Comparison of ENCODE assay signal across 39 cellular contexts in genomic region chr20:8700756-8701155, GRCh38.
"Had no signal": no experiment of that assay in that cellular context is flagged by ENCODE, and none has a peak within 500 bp of the region (broad histone marks: within the 10 kb centered on the region; RNA-seq: fewer than 3 reads in every experiment).

No MANE protein-coding gene starts in this region.

- H3K36me3 Mint-ChIP-seq: activated naive CD4-positive, alpha-beta T cell treated with anti-CD3 and anti-CD28 coated beads, Interleukin-2, amount 10 ng/mL, durations not matched to agents 7 days and 5 days; activated naive CD4-positive, alpha-beta T cell treated with anti-CD3 and anti-CD28 coated beads, Interleukin-2, amount 50 U/mL, for 24 hours; activated naive CD4-positive, alpha-beta T cell treated with anti-CD3 and anti-CD28 coated beads, Interleukin-2, amount 50 U/mL, for 72 hours; activated naive CD8-positive, alpha-beta T cell; activated naive CD8-positive, alpha-beta T cell treated with anti-CD3 and anti-CD28 coated beads for 36 hours; activated naive CD8-positive, alpha-beta T cell treated with anti-CD3 and anti-CD28 coated beads, Interleukin-2, amount 10 ng/mL, durations not matched to agents 7 days and 5 days had no signal

- H3K36me3 ChIP-seq: adrenal gland, ascending aorta, brain microvascular endothelial cell, breast epithelium, cardiac muscle cell had no signal

- H3K27ac Mint-ChIP-seq: activated naive CD4-positive, alpha-beta T cell treated with anti-CD3 and anti-CD28 coated beads for 36 hours; activated naive CD4-positive, alpha-beta T cell treated with anti-CD3 and anti-CD28 coated beads, Interleukin-2, amount 10 ng/mL, durations not matched to agents 7 days and 5 days; activated naive CD4-positive, alpha-beta T cell treated with anti-CD3 and anti-CD28 coated beads, Interleukin-2, amount 50 U/mL, for 24 hours; activated naive CD4-positive, alpha-beta T cell treated with anti-CD3 and anti-CD28 coated beads, Interleukin-2, amount 50 U/mL, for 72 hours; activated naive CD8-positive, alpha-beta T cell; activated naive CD8-positive, alpha-beta T cell treated with anti-CD3 and anti-CD28 coated beads for 36 hours; activated naive CD8-positive, alpha-beta T cell treated with anti-CD3 and anti-CD28 coated beads, Interleukin-2, amount 10 ng/mL, durations not matched to agents 7 days and 5 days; activated naive CD8-positive, alpha-beta T cell treated with anti-CD3 and anti-CD28 coated beads, Interleukin-2, amount 50 U/mL, for 24 hours; activated T-cell treated with anti-CD3 and anti-CD28 coated beads, Interleukin-2, amount 50 U/mL, for 24 hours; activated T-cell treated with anti-CD3 and anti-CD28 coated beads, Interleukin-2, amount 50 U/mL, for 72 hours; activated T-helper 1 cell treated with anti-CD3 and anti-CD28 coated beads, Interleukin-12 subunit alpha, Interleukin-12 subunit beta, Interleukin-2, Interleukin-4 antibody, amounts not matched to agents 30 ng/mL and 10 ng/mL and 1 ng/mL, durations not matched to agents 14 hours and 24 hours and 36 hours; activated T-helper 17 cell treated with anti-CD3 and anti-CD28 coated beads, Interleukin-2, amount 50 U/mL, for 72 hours; activated T-helper 2 cell treated with anti-CD3 and anti-CD28 coated beads, Interferon-gamma antibody, Interleukin-2, Interleukin-4, amounts not matched to agents 10 μg/mL and 5 μg/mL and 100 μg/mL, durations not matched to agents 14 hours and 24 hours and 36 hours; brain had no signal

- H3K27me3 Mint-ChIP-seq: activated naive CD4-positive, alpha-beta T cell treated with anti-CD3 and anti-CD28 coated beads, Interleukin-2, amount 10 ng/mL, durations not matched to agents 7 days and 5 days; activated naive CD4-positive, alpha-beta T cell treated with anti-CD3 and anti-CD28 coated beads, Interleukin-2, amount 50 U/mL, for 24 hours; activated naive CD8-positive, alpha-beta T cell; activated naive CD8-positive, alpha-beta T cell treated with anti-CD3 and anti-CD28 coated beads for 36 hours; activated naive CD8-positive, alpha-beta T cell treated with anti-CD3 and anti-CD28 coated beads, Interleukin-2, amount 50 U/mL, for 24 hours; activated T-cell treated with anti-CD3 and anti-CD28 coated beads, Interleukin-2, amount 50 U/mL, for 24 hours; activated T-helper 17 cell treated with anti-CD3 and anti-CD28 coated beads, Interleukin-2, amount 50 U/mL, for 72 hours; brain; central memory CD8-positive, alpha-beta T cell had no signal

- H3K4me3 Mint-ChIP-seq: activated naive CD4-positive, alpha-beta T cell treated with anti-CD3 and anti-CD28 coated beads for 36 hours; activated naive CD4-positive, alpha-beta T cell treated with anti-CD3 and anti-CD28 coated beads, Interleukin-2, amount 10 ng/mL, durations not matched to agents 7 days and 5 days; activated naive CD4-positive, alpha-beta T cell treated with anti-CD3 and anti-CD28 coated beads, Interleukin-2, amount 50 U/mL, for 24 hours; activated naive CD8-positive, alpha-beta T cell; activated naive CD8-positive, alpha-beta T cell treated with anti-CD3 and anti-CD28 coated beads for 36 hours; activated naive CD8-positive, alpha-beta T cell treated with anti-CD3 and anti-CD28 coated beads, Interleukin-2, amount 10 ng/mL, durations not matched to agents 7 days and 5 days; activated naive CD8-positive, alpha-beta T cell treated with anti-CD3 and anti-CD28 coated beads, Interleukin-2, amount 50 U/mL, for 24 hours; activated T-cell treated with anti-CD3 and anti-CD28 coated beads, Interleukin-2, amount 50 U/mL, for 24 hours; activated T-cell treated with anti-CD3 and anti-CD28 coated beads, Interleukin-2, amount 50 U/mL, for 4 hours; activated T-cell treated with anti-CD3 and anti-CD28 coated beads, Interleukin-2, amount 50 U/mL, for 72 hours; activated T-helper 1 cell treated with anti-CD3 and anti-CD28 coated beads, Interleukin-12 subunit alpha, Interleukin-12 subunit beta, Interleukin-2, Interleukin-4 antibody, amounts not matched to agents 30 ng/mL and 10 ng/mL and 1 ng/mL, durations not matched to agents 14 hours and 24 hours and 36 hours; activated T-helper 17 cell treated with anti-CD3 and anti-CD28 coated beads, Interleukin-2, amount 50 U/mL, for 72 hours; brain; central memory CD8-positive, alpha-beta T cell had no signal

- H3K27ac ChIP-seq: adrenal gland, ascending aorta, body of pancreas, brain microvascular endothelial cell, breast epithelium, cardiac muscle cell had no signal

- FAIRE-seq: astrocyte, bronchial epithelial cell had no signal

- H3K4me1 ChIP-seq: adrenal gland, ascending aorta, body of pancreas, breast epithelium had no signal

- H3K4me3 ChIP-seq: adrenal gland, ascending aorta, body of pancreas, breast epithelium, cardiac muscle cell had no signal

- ATAC-seq: activated naive CD4-positive, alpha-beta T cell treated with anti-CD3 and anti-CD28 coated beads, Interleukin-2, amount 50 U/mL, for 72 hours; activated naive CD8-positive, alpha-beta T cell treated with anti-CD3 and anti-CD28 coated beads, Interleukin-2, amount 50 U/mL, for 24 hours; activated T-cell treated with anti-CD3 and anti-CD28 coated beads, Interleukin-2, amount 50 U/mL, for 4 hours; activated T-cell treated with anti-CD3 and anti-CD28 coated beads, Interleukin-2, amount 50 U/mL, for 72 hours; activated T-helper 17 cell treated with anti-CD3 and anti-CD28 coated beads, Interleukin-2, amount 50 U/mL, for 72 hours; body of pancreas had no signal

- DNase-seq: activated effector memory CD4-positive, alpha-beta T cell treated with anti-CD3 and anti-CD28 coated beads, Interleukin-2, amount 50 U/mL, for 16 hours; activated effector memory CD4-positive, alpha-beta T cell treated with Interleukin-2 at 50 U/mL for 16 hours; activated gamma-delta T cell; activated gamma-delta T cell treated with Interleukin-2 at 50 U/mL for 16 hours; activated naive CD4-positive, alpha-beta T cell; activated naive CD4-positive, alpha-beta T cell treated with anti-CD3 and anti-CD28 coated beads for 36 hours; activated naive CD4-positive, alpha-beta T cell treated with anti-CD3 and anti-CD28 coated beads, Interleukin-2, amount 10 ng/mL, durations not matched to agents 7 days and 5 days; activated naive CD4-positive, alpha-beta T cell treated with anti-CD3 and anti-CD28 coated beads, Interleukin-2, amount 50 U/mL, for 16 hours; activated naive CD4-positive, alpha-beta T cell treated with Interleukin-2 at 50 U/mL for 16 hours; activated naive CD8-positive, alpha-beta T cell treated with anti-CD3 and anti-CD28 coated beads for 36 hours; activated naive CD8-positive, alpha-beta T cell treated with anti-CD3 and anti-CD28 coated beads, Interleukin-2, amount 10 ng/mL, durations not matched to agents 7 days and 5 days; activated naive CD8-positive, alpha-beta T cell treated with anti-CD3 and anti-CD28 coated beads, Interleukin-2, amount 50 U/mL, for 24 hours; activated T-cell treated with anti-CD3 and anti-CD28 coated beads, Interleukin-2, amount 50 U/mL, for 1 hour; activated T-cell treated with anti-CD3 and anti-CD28 coated beads, Interleukin-2, amount 50 U/mL, for 24 hours; activated T-cell treated with anti-CD3 and anti-CD28 coated beads, Interleukin-2, amount 50 U/mL, for 4 hours; activated T-cell treated with anti-CD3 and anti-CD28 coated beads, Interleukin-2, amount 50 U/mL, for 48 hours; activated T-cell treated with anti-CD3 and anti-CD28 coated beads, Interleukin-2, amount 50 U/mL, for 72 hours; adrenal gland; amniotic stem cell; amygdala; anterior cingulate cortex; aorta; body of pancreas; brain microvascular endothelial cell; central memory CD4-positive, alpha-beta T cell; cerebellar nuclear complex had no signal

- H3K9me3 ChIP-seq: adrenal gland, ascending aorta, body of pancreas, breast epithelium had no signal

- H3K27me3 ChIP-seq: adrenal gland, ascending aorta, body of pancreas, brain microvascular endothelial cell, breast epithelium, cardiac muscle cell had no signal

- H3K9me3 Mint-ChIP-seq: activated naive CD4-positive, alpha-beta T cell treated with anti-CD3 and anti-CD28 coated beads for 36 hours; activated naive CD4-positive, alpha-beta T cell treated with anti-CD3 and anti-CD28 coated beads, Interleukin-2, amount 10 ng/mL, durations not matched to agents 7 days and 5 days; activated naive CD8-positive, alpha-beta T cell treated with anti-CD3 and anti-CD28 coated beads for 36 hours; activated naive CD8-positive, alpha-beta T cell treated with anti-CD3 and anti-CD28 coated beads, Interleukin-2, amount 10 ng/mL, durations not matched to agents 7 days and 5 days; activated naive CD8-positive, alpha-beta T cell treated with anti-CD3 and anti-CD28 coated beads, Interleukin-2, amount 50 U/mL, for 24 hours; activated T-cell treated with anti-CD3 and anti-CD28 coated beads, Interleukin-2, amount 50 U/mL, for 4 hours; activated T-helper 1 cell treated with anti-CD3 and anti-CD28 coated beads, Interleukin-12 subunit alpha, Interleukin-12 subunit beta, Interleukin-2, Interleukin-4 antibody, amounts not matched to agents 30 ng/mL and 10 ng/mL and 1 ng/mL, durations not matched to agents 14 hours and 24 hours and 36 hours; activated T-helper 17 cell treated with anti-CD3 and anti-CD28 coated beads, Interleukin-2, amount 50 U/mL, for 72 hours; activated T-helper 2 cell treated with anti-CD3 and anti-CD28 coated beads, Interferon-gamma antibody, Interleukin-2, Interleukin-4, amounts not matched to agents 10 μg/mL and 5 μg/mL and 100 μg/mL, durations not matched to agents 14 hours and 24 hours and 36 hours; central memory CD8-positive, alpha-beta T cell had no signal

- H3K4me1 Mint-ChIP-seq: activated naive CD4-positive, alpha-beta T cell treated with anti-CD3 and anti-CD28 coated beads, Interleukin-2, amount 10 ng/mL, durations not matched to agents 7 days and 5 days; activated naive CD4-positive, alpha-beta T cell treated with anti-CD3 and anti-CD28 coated beads, Interleukin-2, amount 50 U/mL, for 24 hours; activated naive CD8-positive, alpha-beta T cell treated with anti-CD3 and anti-CD28 coated beads for 36 hours; activated naive CD8-positive, alpha-beta T cell treated with anti-CD3 and anti-CD28 coated beads, Interleukin-2, amount 10 ng/mL, durations not matched to agents 7 days and 5 days; activated naive CD8-positive, alpha-beta T cell treated with anti-CD3 and anti-CD28 coated beads, Interleukin-2, amount 50 U/mL, for 24 hours; activated T-helper 17 cell treated with anti-CD3 and anti-CD28 coated beads, Interleukin-2, amount 50 U/mL, for 72 hours; brain; central memory CD8-positive, alpha-beta T cell had no signal
